ENCODE assay signal across 8 cellular contexts in the genomic region with DNA sequence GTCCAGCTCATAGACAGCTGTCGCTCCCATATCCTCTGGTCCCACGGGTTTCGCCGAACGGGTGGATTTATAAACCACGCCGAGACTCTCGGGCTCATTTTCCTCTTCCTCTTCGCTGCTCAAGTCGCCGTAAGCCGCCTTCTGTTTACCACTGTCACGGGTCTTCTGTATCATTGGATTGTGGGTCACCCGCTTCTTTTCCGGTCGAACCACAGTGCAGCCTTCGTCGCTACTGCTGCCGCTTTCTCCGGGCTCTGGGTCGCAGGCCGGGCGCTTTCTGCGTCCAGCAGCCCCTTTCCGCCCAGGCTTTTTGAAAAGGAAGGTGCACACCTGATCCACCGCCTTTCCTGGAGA. TPM values are rescaled to one million over a fixed set of nuclear protein-coding genes. Genes with fewer than 3 reads are reported as not detected.
DNase-seq lines count a peak whose midpoint lies in the region; ATAC-seq, FAIRE-seq and TF ChIP-seq lines count a peak whose summit lies in the region.

No MANE protein-coding gene starts in this region.

- FAIRE-seq in pancreas (lab: Jason Lieb, UNC): no peak

- no peaks in the 10 kb centered on the region for H3K9me3 Mint-ChIP-seq in activated CD4-positive, alpha-beta T cell treated with anti-CD3 and anti-CD28 coated beads, Interleukin-2, amount 10 ng/mL, durations not matched to agents 7 days and 5 days

- H3K4me3 ChIP-seq in fibroblast of pulmonary artery (replicated peaks; ENCODE audit: low read depth, low read length): peak overlapping the region; percentile 78
- peak overlapping the region; percentile 29 to 49 (median 43) for H3K4me3 ChIP-seq in pancreas

- ATAC-seq in HG03025 (IDR thresholded peaks at IDR 0.05; ENCODE audit: low FRiP score, unreplicated experiment) (peak; percentile 41), T-helper 17 cell (peak; percentile 56), pancreas (peak; percentile 39 to 54 (median 50))

- peak overlapping the region; percentile 100 for H3K27ac Mint-ChIP-seq in activated CD4-positive, alpha-beta T cell treated with anti-CD3 and anti-CD28 coated beads, Interleukin-2, amount 10 ng/mL, durations not matched to agents 7 days and 5 days
- peak overlapping the region; percentile 99 for H3K27ac Mint-ChIP-seq in T-helper 17 cell

- CTCF ChIA-PET in activated CD4-positive, alpha-beta T cell treated with anti-CD3 and anti-CD28 coated beads, Interleukin-2, amount 10 ng/mL, durations not matched to agents 7 days and 5 days (lab: Charles Lee): interaction anchor here (0.6 to 1.8 kb wide), 5 partner anchors 9 to 272 kb away, joined by 3 to 5 read pairs (median 3); a partner anchor contains a TSS

- H3K27ac ChIP-seq in pancreas: peak overlapping the region; percentile 70 to 88 (median 82)

- no peaks in the 10 kb centered on the region for H3K9me3 ChIP-seq in T-helper 17 cell (ENCODE audit: control insufficient read depth, low read length, poor library complexity, severe bottlenecking)
- H3K9me3 ChIP-seq in pancreas: no peaks in the 10 kb centered on the region

- no peaks in the 10 kb centered on the region for H3K27me3 Mint-ChIP-seq in activated CD4-positive, alpha-beta T cell treated with anti-CD3 and anti-CD28 coated beads, Interleukin-2, amount 10 ng/mL, durations not matched to agents 7 days and 5 days
- H3K27me3 Mint-ChIP-seq in T-helper 17 cell: no peaks in the 10 kb centered on the region

- H3K4me3 Mint-ChIP-seq in activated CD4-positive, alpha-beta T cell treated with anti-CD3 and anti-CD28 coated beads, Interleukin-2, amount 10 ng/mL, durations not matched to agents 7 days and 5 days: peak overlapping the region; percentile 100
- H3K4me3 Mint-ChIP-seq in T-helper 17 cell: peak overlapping the region; percentile 97

- H3K36me3 Mint-ChIP-seq in activated CD4-positive, alpha-beta T cell treated with anti-CD3 and anti-CD28 coated beads, Interleukin-2, amount 10 ng/mL, durations not matched to agents 7 days and 5 days (ENCODE audit: low read depth): peaks cover 21% of the 10 kb centered on the region
- no peaks in the 10 kb centered on the region for H3K36me3 Mint-ChIP-seq in T-helper 17 cell (ENCODE audit: low read depth)

- no peaks in the 10 kb centered on the region for H3K36me3 ChIP-seq in pancreas

- TF ChIP-seq CTCF in fibroblast of pulmonary artery (IDR thresholded peaks at IDR 0.05; ENCODE audit: low read length, missing control alignments) (no peak), pancreas (IDR thresholded peaks at IDR 0.05) (no peak)

- DNase-seq in activated CD4-positive, alpha-beta T cell treated with anti-CD3 and anti-CD28 coated beads, Interleukin-2, amount 10 ng/mL, durations not matched to agents 7 days and 5 days: no peak
- DNase-seq in activated CD4-positive, alpha-beta T cell treated with anti-CD3 and anti-CD28 coated beads, Interleukin-2, amount 50 U/mL, for 4 hours: no peak
- DNase-seq in T-helper 17 cell (no peak), fibroblast of pulmonary artery (ENCODE audit: low read depth) (no peak), pancreas (peak in 2 of 6 donors; percentile 20 to 25), NCI-H1694 treated with DMSO at 0.1 percent for 48 hours (lab: John Stamatoyannopoulos, UW) (no peak), occipital lobe (lab: John Stamatoyannopoulos, UW) (no peak)

- POLR2A ChIA-PET in activated CD4-positive, alpha-beta T cell treated with anti-CD3 and anti-CD28 coated beads, Interleukin-2, amount 10 ng/mL, durations not matched to agents 7 days and 5 days (lab: Charles Lee): no interaction called here

- 0 to 31% methylated on average over 26 of the region's 26 CpGs for whole genome bisulfite sequencing in pancreas, 2 donors

- peaks cover 16% of the 10 kb centered on the region for H3K4me1 Mint-ChIP-seq in activated CD4-positive, alpha-beta T cell treated with anti-CD3 and anti-CD28 coated beads, Interleukin-2, amount 10 ng/mL, durations not matched to agents 7 days and 5 days
- peaks cover 11% of the 10 kb centered on the region for H3K4me1 Mint-ChIP-seq in T-helper 17 cell

- H3K27me3 ChIP-seq in pancreas: no peaks in the 10 kb centered on the region

- no peaks in the 10 kb centered on the region for H3K4me1 ChIP-seq in pancreas

- intact Hi-C loops in pancreas (cut with DNase I): no loop called here

RNA-seq across cellular contexts. Expression of a gene that starts 0.3 kb away (rescaled TPM):
- 10 to 100 TPM; 28.8 to 30.4 TPM for total RNA-seq in activated CD4-positive, alpha-beta T cell treated with anti-CD3 and anti-CD28 coated beads, Interleukin-2, amount 10 ng/mL, durations not matched to agents 7 days and 5 days
- total RNA-seq in T-helper 17 cell (10 to 100 TPM; 27.7 to 31.1 TPM), pancreas (10 to 100 TPM in 2 of 6 donors, 1 to 10 TPM in 4; 8.1 to 14.5 (median 9.3) TPM), occipital lobe (13.7 TPM)
- polyA plus RNA-seq in pancreas: 10 to 100 TPM in 1 of 2 donors, 1 to 10 TPM in 1; 9.9 to 14.1 TPM

RNA-seq across cellular contexts. Expression of a gene that starts 0.4 kb away (rescaled TPM):
- total RNA-seq in activated CD4-positive, alpha-beta T cell treated with anti-CD3 and anti-CD28 coated beads, Interleukin-2, amount 10 ng/mL, durations not matched to agents 7 days and 5 days: 100 to 1,000 TPM in 1 of 2 experiments, 10 to 100 TPM in 1; 64.9 to 104 TPM
- total RNA-seq in T-helper 17 cell (10 to 100 TPM; 51.3 to 61.0 TPM), pancreas (10 to 100 TPM; 28.8 to 47.2 (median 39.8) TPM), occipital lobe (28.1 TPM)
- 10 to 100 TPM; 82.3 to 87.1 TPM for polyA plus RNA-seq in pancreas

RNA-seq across cellular contexts. Expression of a gene that starts 18.5 kb away (rescaled TPM):
- total RNA-seq in activated CD4-positive, alpha-beta T cell treated with anti-CD3 and anti-CD28 coated beads, Interleukin-2, amount 10 ng/mL, durations not matched to agents 7 days and 5 days: 10 to 100 TPM; 11.8 to 12.3 TPM
- total RNA-seq in T-helper 17 cell (1 to 10 TPM; 6.9 to 7.7 TPM), pancreas (1 to 10 TPM; 1.9 to 3.5 (median 3.0) TPM), occipital lobe (3.0 TPM)
- polyA plus RNA-seq in pancreas: 1 to 10 TPM; 6.8 to 8.6 TPM

RNA-seq across cellular contexts. Expression of a gene that starts 24.5 kb away (rescaled TPM):
- total RNA-seq in activated CD4-positive, alpha-beta T cell treated with anti-CD3 and anti-CD28 coated beads, Interleukin-2, amount 10 ng/mL, durations not matched to agents 7 days and 5 days: not detected
- total RNA-seq in T-helper 17 cell (not detected), pancreas (not detected), occipital lobe (1.4 TPM)
- not detected for polyA plus RNA-seq in pancreas
